1 cellular context compared by ENCODE assay signal in the genomic region with DNA sequence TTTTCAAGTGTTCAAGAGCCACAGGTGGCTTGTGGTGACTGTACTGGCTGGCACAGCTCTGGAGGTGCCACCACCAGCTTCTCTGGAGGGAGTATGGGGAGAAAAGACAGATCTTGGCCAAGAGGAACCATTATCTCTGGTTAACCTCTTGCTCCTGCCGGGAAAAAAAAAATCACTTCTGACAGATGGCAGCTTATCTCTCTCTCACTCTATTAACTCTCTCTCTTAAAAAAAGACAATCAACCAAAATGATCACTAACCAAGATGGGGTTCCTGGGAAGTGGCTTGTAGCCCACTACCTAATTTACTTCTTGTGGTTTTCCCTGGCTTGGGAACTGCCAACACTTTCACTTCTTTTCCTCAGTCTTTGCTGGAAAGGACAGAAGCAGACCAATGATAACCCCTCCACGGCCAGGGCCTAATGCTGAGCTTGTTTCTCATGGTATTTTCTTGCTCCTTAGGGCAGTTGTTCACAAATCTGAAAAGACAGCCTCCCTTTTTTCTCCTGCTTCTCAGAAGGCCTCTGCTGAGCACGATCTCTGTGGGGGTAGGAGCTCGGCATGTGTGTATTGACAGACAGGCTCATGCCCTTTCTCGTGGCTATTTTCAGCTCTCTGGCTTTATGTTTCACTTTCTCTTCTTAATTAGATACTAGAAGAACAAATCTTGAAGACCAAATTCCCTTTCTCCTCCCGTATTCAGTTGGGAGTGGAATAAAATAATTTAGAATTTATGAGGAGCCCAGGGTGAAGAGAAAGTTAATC.
A peak's percentile ranks its signal among the peaks of the same experiment; 100 is the strongest.
TF ChIP-seq lines count a peak whose summit lies in the region.

No MANE protein-coding gene starts in this region.

TF ChIP-seq in K562, 482 proteins besides CTCF, POLR2A, EP300 and RAD21:
- peak; percentile 23; the same call in 1 of the 2 replicates for TF ChIP-seq TAL1 (IDR thresholded peaks at IDR 0.05)
- TF ChIP-seq, protein P1, sequence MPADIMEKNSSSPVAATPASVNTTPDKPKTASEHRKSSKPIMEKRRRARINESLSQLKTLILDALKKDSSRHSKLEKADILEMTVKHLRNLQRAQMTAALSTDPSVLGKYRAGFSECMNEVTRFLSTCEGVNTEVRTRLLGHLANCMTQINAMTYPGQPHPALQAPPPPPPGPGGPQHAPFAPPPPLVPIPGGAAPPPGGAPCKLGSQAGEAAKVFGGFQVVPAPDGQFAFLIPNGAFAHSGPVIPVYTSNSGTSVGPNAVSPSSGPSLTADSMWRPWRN (IDR thresholded peaks at IDR 0.05; ENCODE audit: low read depth) = no peak
- TF ChIP-seq CBFA2T2 (conservative IDR thresholded peaks at IDR 0.05) = peak; percentile 29; the same call in 1 of the 2 replicates
- TF ChIP-seq SIN3B (IDR thresholded peaks at IDR 0.05; ENCODE audit: low read depth) = no peak
- TF ChIP-seq CBFA2T3 (IDR thresholded peaks at IDR 0.05) = peak; percentile 64
TF ChIP-seq in K562: peak in this region for 3.
